Comparison of ENCODE assay signal across 13 cellular contexts in genomic region chr15:66834863-66835557, GRCh38.
DNase-seq lines count a peak whose midpoint lies in the region; ATAC-seq, FAIRE-seq and TF ChIP-seq lines count a peak whose summit lies in the region.
"Had no signal": no experiment of that assay in that cellular context is flagged by ENCODE, and none has a peak within 500 bp of the region (broad histone marks: within the 10 kb centered on the region; RNA-seq: fewer than 3 reads in every experiment).

No MANE protein-coding gene starts in this region.

- H3K4me3 Mint-ChIP-seq in naive B cell = peak overlapping the region in 3 of 8 donors; percentile 24 to 67 (median 37)
- H3K4me3 Mint-ChIP-seq: activated naive CD8-positive, alpha-beta T cell; neural crest cell had no signal

- no peak for FAIRE-seq in kidney (lab: Jason Lieb, UNC)
- FAIRE-seq: colon had no signal

- peaks cover 0 to 3% (median 0%) of the 10 kb centered on the region in 3 donors for H3K27me3 Mint-ChIP-seq in naive B cell

- peak in 6 of 8 donors; percentile 7 to 72 (median 54) for ATAC-seq in heart right ventricle
- no peak for ATAC-seq in naive B cell (ENCODE audit: low read depth in 2 of 2)
- ATAC-seq in PC-3 = no peak
- ATAC-seq in stimulated activated naive CD8-positive, alpha-beta T cell treated with anti-CD3 and anti-CD28 coated beads, Interleukin-15, Interleukin-2, amounts not matched to agents 100 U/mL and 50 U/mL, for 24 hours = no peak

- H3K4me1 ChIP-seq in OCI-LY7 (ENCODE audit: insufficient read depth, low read length, poor library complexity, severe bottlenecking) (peaks cover 43% of the 10 kb centered on the region), heart right ventricle (peaks cover 0 to 44% (median 12%) of the 10 kb centered on the region in 9 donors), kidney (ENCODE audit: control insufficient read depth in 1 of 2, insufficient read depth in 1 of 2, low read depth in 1 of 2, low read length in 2 of 2) (peaks cover 0 to 6% of the 10 kb centered on the region in 2 donors), PC-3 (ENCODE audit: insufficient read depth, low read length) (peaks cover 24% of the 10 kb centered on the region)

- H3K9me3 Mint-ChIP-seq in naive B cell = peaks cover 0 to 9% (median 5%) of the 10 kb centered on the region in 7 donors
- H3K9me3 Mint-ChIP-seq: neural crest cell had no signal

- no peak overlapping the region for H3K4me2 ChIP-seq in OCI-LY7 (ENCODE audit: low read length)
- no peak overlapping the region for H3K4me2 ChIP-seq in PC-3 (ENCODE audit: low read length)

- H2AFZ ChIP-seq in OCI-LY7 (ENCODE audit: low read length) (no peak overlapping the region), PC-3 (ENCODE audit: low read length) (no peak overlapping the region)

- no TSS peak for BruUV-seq in OCI-LY7 (replicated peaks; lab: Mats Ljungman, UMichigan)
- BruUV-seq in PC-3 (replicated peaks; lab: Mats Ljungman, UMichigan) = no TSS peak

- H3K27me3 ChIP-seq in heart right ventricle = no peaks in the 10 kb centered on the region
- H3K27me3 ChIP-seq in PC-3 (ENCODE audit: low read length) = no peaks in the 10 kb centered on the region
- H3K27me3 ChIP-seq: vagina had no signal

- POLR2A ChIA-PET in OCI-LY7 (lab: Charles Lee) = interaction anchor here (1.2 to 3.3 kb wide), 2 partner anchors 10 to 16 kb away, joined by 3 to 7 read pairs; no protein-coding TSS in a partner anchor
- POLR2A ChIA-PET in PC-3 (lab: Charles Lee; ENCODE audit: unreplicated experiment) = no interaction called here

- H4K20me1 ChIP-seq in OCI-LY7 (ENCODE audit: insufficient read depth, low read length) (no peaks in the 10 kb centered on the region), PC-3 (ENCODE audit: low read length) (no peaks in the 10 kb centered on the region)

- H3K79me2 ChIP-seq in OCI-LY7 (ENCODE audit: insufficient read depth, low read depth, low read length) (no peaks in the 10 kb centered on the region), PC-3 (ENCODE audit: low read length) (no peaks in the 10 kb centered on the region)

- 44 to 80% methylated on average over 10 of the region's 10 CpGs for WGBS in heart right ventricle, 2 donors

- CTCF ChIA-PET in OCI-LY7 (lab: Charles Lee; ENCODE audit: unreplicated experiment) (interaction anchor here (1.7 kb wide), 1 partner anchor 16 kb away, joined by 5 read pairs; no protein-coding TSS in a partner anchor), PC-3 (lab: Charles Lee) (no interaction called here)

- no peak overlapping the region for H3K4me3 ChIP-seq in OCI-LY7 (ENCODE audit: low read depth, low read length, poor library complexity, severe bottlenecking)
- no peak overlapping the region for H3K4me3 ChIP-seq in heart right ventricle
- no peak overlapping the region for H3K4me3 ChIP-seq in kidney (ENCODE audit: low read length in 2 of 2)
- no peak overlapping the region for H3K4me3 ChIP-seq in PC-3 (ENCODE audit: low read length)
- H3K4me3 ChIP-seq: vagina had no signal

- TF ChIP-seq CTCF in OCI-LY7 (conservative IDR thresholded peaks at IDR 0.05; ENCODE audit: low read length) (no peak), heart right ventricle (IDR thresholded peaks at IDR 0.05) (no peak), kidney (IDR thresholded peaks at IDR 0.05; ENCODE audit: borderline replicate concordance, extremely low read depth, insufficient read depth) (no peak), PC-3 (conservative IDR thresholded peaks at IDR 0.05; ENCODE audit: low read depth, low read length) (no peak)

- H3K9me3 ChIP-seq in OCI-LY7 (ENCODE audit: low read length) = no peaks in the 10 kb centered on the region
- peaks cover 0 to 8% (median 0%) of the 10 kb centered on the region in 11 donors for H3K9me3 ChIP-seq in heart right ventricle
- H3K9me3 ChIP-seq in kidney (ENCODE audit: control insufficient read depth in 1 of 2, low read length in 2 of 2) = no peaks in the 10 kb centered on the region
- no peaks in the 10 kb centered on the region for H3K9me3 ChIP-seq in PC-3 (ENCODE audit: low read length)
- H3K9me3 ChIP-seq: vagina had no signal

- DNase-seq in AG08396 (ENCODE audit: low spot score) (peak; percentile 2), OCI-LY7 (ENCODE audit: low spot score) (no peak), heart right ventricle (no peak), naive B cell (no peak), kidney (no peak), PC-3 (no peak), globus pallidus (ENCODE audit: low spot score) (no peak)
- no peak for DNase-seq in stimulated activated naive CD8-positive, alpha-beta T cell treated with anti-CD3 and anti-CD28 coated beads, Interleukin-15, Interleukin-2, amounts not matched to agents 100 U/mL and 50 U/mL, for 24 hours
- DNase-seq: NCI-H510A had no signal

- H3K36me3 ChIP-seq in OCI-LY7 (ENCODE audit: insufficient read depth, low read length) = no peaks in the 10 kb centered on the region
- H3K36me3 ChIP-seq in heart right ventricle = no peaks in the 10 kb centered on the region
- no peaks in the 10 kb centered on the region for H3K36me3 ChIP-seq in kidney (ENCODE audit: control insufficient read depth in 1 of 2, insufficient read depth in 2 of 2, low read length in 2 of 2)
- no peaks in the 10 kb centered on the region for H3K36me3 ChIP-seq in PC-3 (ENCODE audit: low read depth, low read length)
- H3K36me3 ChIP-seq: vagina had no signal

- peak overlapping the region in 4 of 6 donors; percentile 54 to 90 (median 60) for H3K27ac Mint-ChIP-seq in naive B cell
- H3K27ac Mint-ChIP-seq: activated naive CD8-positive, alpha-beta T cell had no signal

- peaks cover 38 to 54% (median 44%) of the 10 kb centered on the region in 3 donors for H3K4me1 Mint-ChIP-seq in naive B cell

- H3K27ac ChIP-seq in OCI-LY7 (ENCODE audit: low read depth, low read length, poor library complexity, severe bottlenecking) (peak overlapping the region; percentile 4), heart right ventricle (peak overlapping the region in 9 of 10 donors; percentile 13 to 87 (median 62)), kidney (ENCODE audit: low read depth in 2 of 2, low read length in 2 of 2) (no peak overlapping the region), PC-3 (ENCODE audit: low read length) (no peak overlapping the region)
- H3K27ac ChIP-seq: vagina had no signal

- H3K9me2 ChIP-seq in OCI-LY7 (ENCODE audit: insufficient read depth, low read length) = no peaks in the 10 kb centered on the region
- no peaks in the 10 kb centered on the region for H3K9me2 ChIP-seq in PC-3 (replicated peaks; ENCODE audit: low read length)

- H3K36me3 Mint-ChIP-seq in naive B cell = no peaks in the 10 kb centered on the region
- H3K36me3 Mint-ChIP-seq: activated naive CD8-positive, alpha-beta T cell had no signal

- intact Hi-C loops in OCI-LY7 (cut with micrococcal nuclease; ENCODE audit: unreplicated experiment) = loop anchor here (2.0 to 5.0 kb wide), 2 partner anchors 26 to 133 kb away; partner anchors contain the start of gene SMAD6
- intact Hi-C loops in heart right ventricle (cut with DNase I) = loop anchor here in 1 of 10 donors (5.0 kb wide), 1 partner anchor 33 kb away; no protein-coding TSS in a partner anchor
- intact Hi-C loops in kidney (cut with DNase I) = no loop called here
- intact Hi-C loops in PC-3 (cut with micrococcal nuclease) = no loop called here

- H3F3A ChIP-seq in PC-3 (ENCODE audit: low read length, unreplicated experiment) = no peaks in the 10 kb centered on the region

- H3K9ac ChIP-seq in kidney (ENCODE audit: low read length in 2 of 2) = no peak overlapping the region
- H3K9ac ChIP-seq in PC-3 (ENCODE audit: low read length) = no peak overlapping the region

Comparison
In these comparisons a context has a peak if more than half of its experiments do, and no peak if none do; other contexts are left out.
1. H3K27ac ChIP-seq: peak in OCI-LY7 (single experiment) and heart right ventricle (9 of 10); none in kidney (0 of 2) and PC-3 (single experiment).
2. ATAC-seq: peak in heart right ventricle (6 of 8); none in naive B cell (0 of 2), PC-3 (single experiment) and stimulated activated naive CD8-positive, alpha-beta T cell treated with anti-CD3 and anti-CD28 coated beads, Interleukin-15, Interleukin-2, amounts not matched to agents 100 U/mL and 50 U/mL, for 24 hours (single experiment).